In the genomic region with DNA sequence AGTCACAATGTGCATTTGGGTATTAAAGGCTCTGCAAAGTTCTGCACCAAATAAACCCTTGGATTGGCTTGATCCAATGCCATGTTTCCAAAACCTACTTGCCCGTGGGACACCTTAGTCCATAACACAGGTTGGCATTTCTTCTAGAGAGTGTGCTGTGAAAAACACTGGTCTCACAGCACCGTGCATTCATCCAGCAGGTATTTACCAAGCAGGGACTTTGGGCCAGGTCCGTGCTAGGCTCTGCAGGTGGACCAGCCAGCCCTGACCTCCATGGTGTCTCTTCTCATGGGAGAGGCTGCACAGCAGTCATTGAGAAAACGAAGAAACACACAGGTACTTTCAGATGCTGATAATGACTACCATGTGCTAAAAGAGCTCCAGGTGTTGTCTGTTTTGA, we compare ENCODE assay signal across 37 cellular contexts.
DNase-seq lines count a peak whose midpoint lies in the region; ATAC-seq, FAIRE-seq and TF ChIP-seq lines count a peak whose summit lies in the region.
"Had no signal": no experiment of that assay in that cellular context is flagged by ENCODE, and none has a peak within 500 bp of the region (broad histone marks: within the 10 kb centered on the region; RNA-seq: fewer than 3 reads in every experiment).

No MANE protein-coding gene starts in this region.

- H3K36me3 ChIP-seq in right atrium auricular region = no peaks in the 10 kb centered on the region
- peaks cover 9% of the 10 kb centered on the region for H3K36me3 ChIP-seq in RWPE2 (ENCODE audit: low read depth)
- H3K36me3 ChIP-seq: BE2C had no signal

- ATAC-seq in natural killer cell treated with Interleukin-12 subunit alpha and Interleukin-12 subunit beta and Interleukin-15 and Interleukin-18, amount 100 ng/mL, for 72 hours = no peak
- ATAC-seq in natural killer cell = no peak
- no peak for ATAC-seq in RWPE2 (ENCODE audit: low read depth)
- ATAC-seq: A549; CD8-positive, alpha-beta T cell had no signal

- no peak for TF ChIP-seq CTCF in right atrium auricular region (IDR thresholded peaks at IDR 0.05)
- TF ChIP-seq CTCF in natural killer cell (IDR thresholded peaks at IDR 0.05) = no peak
- TF ChIP-seq CTCF in RWPE2 (IDR thresholded peaks at IDR 0.05; ENCODE audit: poor library complexity, severe bottlenecking) = no peak

- DNase-seq in cardiac septum (ENCODE audit: low spot score) (peak; percentile 54), right atrium auricular region (ENCODE audit: low spot score) (no peak), natural killer cell (no peak), HTR-8/SVneo (ENCODE audit: insufficient read length, low spot score) (no peak), RWPE2 (ENCODE audit: low spot score) (peak; percentile 75), COLO668 (lab: John Stamatoyannopoulos, UW; ENCODE audit: unreplicated experiment) (no peak)
- peak; percentile 51 for DNase-seq in natural killer cell treated with Interleukin-12 subunit alpha and Interleukin-12 subunit beta and Interleukin-15 and Interleukin-18, amount 100 ng/mL, for 72 hours (ENCODE audit: low spot score)
- DNase-seq in stimulated activated CD4-positive, alpha-beta T cell treated with anti-CD3 and anti-CD28 coated beads, Interleukin-4, amount 100 ng/mL, for 24 hours = no peak
- DNase-seq: 8988T; ACHN; AML-193; BE2C; C1 segment of cervical spinal cord; Calu3; CD4-positive, alpha-beta memory T cell; CD4-positive, alpha-beta T cell; CD4-positive, CD25-positive, alpha-beta regulatory T cell; CD8-positive, alpha-beta memory T cell; CD8-positive, alpha-beta T cell; COR-L47; DMS 273 treated with DMSO at 0.1 percent for 48 hours; DMS153; DMS53; DMS79; DMS79 treated with DMSO at 0.1 percent for 48 hours; DND-41; EL had no signal

- no peak overlapping the region for H3K27ac Mint-ChIP-seq in natural killer cell treated with Interleukin-12 subunit alpha and Interleukin-12 subunit beta and Interleukin-15 and Interleukin-18, amount 100 ng/mL, for 72 hours
- no peak overlapping the region for H3K27ac Mint-ChIP-seq in natural killer cell
- H3K27ac Mint-ChIP-seq: B cell; CD14-positive monocyte; CD4-positive, alpha-beta memory T cell; CD4-positive, alpha-beta T cell; CD8-positive, alpha-beta memory T cell; CD8-positive, alpha-beta T cell had no signal

- H3K9me3 ChIP-seq in right atrium auricular region (peaks cover 0 to 7% of the 10 kb centered on the region in 2 donors), RWPE2 (ENCODE audit: severe bottlenecking) (no peaks in the 10 kb centered on the region)
- H3K9me3 ChIP-seq: BE2C had no signal

- FAIRE-seq in HTR-8/SVneo (lab: Jason Lieb, UNC) = peak; percentile 84
- FAIRE-seq: A204.1, A549, D721Med had no signal

- H3K4me3 Mint-ChIP-seq in natural killer cell treated with Interleukin-12 subunit alpha and Interleukin-12 subunit beta and Interleukin-15 and Interleukin-18, amount 100 ng/mL, for 72 hours = no peak overlapping the region
- no peak overlapping the region for H3K4me3 Mint-ChIP-seq in natural killer cell
- H3K4me3 Mint-ChIP-seq: B cell; CD14-positive monocyte; CD4-positive, alpha-beta memory T cell; CD4-positive, alpha-beta T cell; CD4-positive, CD25-positive, alpha-beta regulatory T cell; CD8-positive, alpha-beta memory T cell; CD8-positive, alpha-beta T cell had no signal

- H3K4me1 Mint-ChIP-seq in natural killer cell treated with Interleukin-12 subunit alpha and Interleukin-12 subunit beta and Interleukin-15 and Interleukin-18, amount 100 ng/mL, for 72 hours (ENCODE audit: low read depth in 2 of 2) = peaks cover 9 to 20% of the 10 kb centered on the region in 2 donors
- peaks cover 37 to 53% of the 10 kb centered on the region in 2 donors for H3K4me1 Mint-ChIP-seq in natural killer cell
- H3K4me1 Mint-ChIP-seq: B cell had no signal

- H3K9me3 Mint-ChIP-seq in natural killer cell treated with Interleukin-12 subunit alpha and Interleukin-12 subunit beta and Interleukin-15 and Interleukin-18, amount 100 ng/mL, for 72 hours = no peaks in the 10 kb centered on the region
- no peaks in the 10 kb centered on the region for H3K9me3 Mint-ChIP-seq in natural killer cell
- H3K9me3 Mint-ChIP-seq: CD4-positive, alpha-beta T cell; CD8-positive, alpha-beta memory T cell had no signal

- no peak overlapping the region for H3K4me3 ChIP-seq in right atrium auricular region
- no peak overlapping the region for H3K4me3 ChIP-seq in RWPE2 (ENCODE audit: severe bottlenecking)
- H3K4me3 ChIP-seq: A549; BLaER1; BLaER1 treated with 17β-estradiol and CSF1 and Interleukin-3, amounts not matched to agents 10 nM and 100 nM had no signal

- H3K4me1 ChIP-seq in right atrium auricular region (no peaks in the 10 kb centered on the region), RWPE2 (ENCODE audit: insufficient read depth, poor library complexity, severe bottlenecking) (peaks cover 16% of the 10 kb centered on the region)
- H3K4me1 ChIP-seq: A549, BE2C, Caco-2 had no signal

- H3K27me3 Mint-ChIP-seq in natural killer cell treated with Interleukin-12 subunit alpha and Interleukin-12 subunit beta and Interleukin-15 and Interleukin-18, amount 100 ng/mL, for 72 hours = no peaks in the 10 kb centered on the region
- H3K27me3 Mint-ChIP-seq in natural killer cell (ENCODE audit: low read depth in 2 of 2) = no peaks in the 10 kb centered on the region
- H3K27me3 Mint-ChIP-seq: B cell; CD4-positive, alpha-beta memory T cell; CD4-positive, alpha-beta T cell; CD8-positive, alpha-beta memory T cell had no signal

- peaks cover 5% of the 10 kb centered on the region for H3K36me3 Mint-ChIP-seq in natural killer cell treated with Interleukin-12 subunit alpha and Interleukin-12 subunit beta and Interleukin-15 and Interleukin-18, amount 100 ng/mL, for 72 hours
- no peaks in the 10 kb centered on the region for H3K36me3 Mint-ChIP-seq in natural killer cell
- H3K36me3 Mint-ChIP-seq: CD8-positive, alpha-beta T cell had no signal

- intact Hi-C loops in cardiac septum (cut with DNase I) (no loop called here), natural killer cell (cut with micrococcal nuclease) (no loop called here)

- H3K27ac ChIP-seq in right atrium auricular region (no peak overlapping the region), RWPE2 (ENCODE audit: poor library complexity, severe bottlenecking) (no peak overlapping the region)
- H3K27ac ChIP-seq: 22Rv1; A549; BLaER1; BLaER1 treated with 17β-estradiol and CSF1 and Interleukin-3, amounts not matched to agents 10 nM and 100 nM; C4-2B had no signal

- H3K27me3 ChIP-seq in right atrium auricular region (no peaks in the 10 kb centered on the region), RWPE2 (ENCODE audit: insufficient read depth, poor library complexity, severe bottlenecking) (no peaks in the 10 kb centered on the region)
- H3K27me3 ChIP-seq: BE2C; BLaER1; BLaER1 treated with 17β-estradiol and CSF1 and Interleukin-3, amounts not matched to agents 10 nM and 100 nM had no signal

Comparison
In these comparisons a context has a peak if more than half of its experiments do, and no peak if none do; other contexts are left out.
1. DNase-seq: peak in cardiac septum (single experiment), natural killer cell treated with Interleukin-12 subunit alpha and Interleukin-12 subunit beta and Interleukin-15 and Interleukin-18, amount 100 ng/mL, for 72 hours (single experiment) and RWPE2 (single experiment); none in right atrium auricular region (single experiment), natural killer cell (single experiment), HTR-8/SVneo (single experiment), COLO668 (single experiment) and stimulated activated CD4-positive, alpha-beta T cell treated with anti-CD3 and anti-CD28 coated beads, Interleukin-4, amount 100 ng/mL, for 24 hours (single experiment).